In genomic region chr2:32977228-32977758, GRCh38 we compare ENCODE assay signal across 11 cellular contexts. TPM values are rescaled to one million over a fixed set of nuclear protein-coding genes. Genes with fewer than 3 reads are reported as not detected.
DNase-seq lines count a peak whose midpoint lies in the region; ATAC-seq and TF ChIP-seq lines count a peak whose summit lies in the region.
"Had no signal": no experiment of that assay in that cellular context is flagged by ENCODE, and none has a peak within 500 bp of the region (broad histone marks: within the 10 kb centered on the region; RNA-seq: fewer than 3 reads in every experiment).

No MANE protein-coding gene starts in this region.

- H3K27me3 ChIP-seq in sigmoid colon (no peaks in the 10 kb centered on the region), WERI-Rb-1 (ENCODE audit: insufficient read depth, low read depth, severe bottlenecking) (no peaks in the 10 kb centered on the region)

- TF ChIP-seq CTCF in sigmoid colon (IDR thresholded peaks at IDR 0.05), result no peak
- no peak for TF ChIP-seq CTCF in WERI-Rb-1 (IDR thresholded peaks at IDR 0.05; ENCODE audit: low read depth, low read length)

- H3K4me3 ChIP-seq in sigmoid colon (no peak overlapping the region), WERI-Rb-1 (ENCODE audit: low read depth, low read length) (no peak overlapping the region)

- DNase-seq in LoVo (ENCODE audit: low spot score) (peak; percentile 92), cardiac septum (ENCODE audit: low spot score) (peak; percentile 90), sigmoid colon (peak; percentile 66), WERI-Rb-1 (no peak)
- DNase-seq: anterior cingulate cortex, DMS79 treated with DMSO at 0.1 percent for 48 hours, naive B cell, NCI-H774 had no signal

- TF ChIP-seq EP300 in sigmoid colon (IDR thresholded peaks at IDR 0.05), result no peak

- peak; percentile 69 for ATAC-seq in SK-N-SH treated with all-trans-retinoic acid at 6 μM for 48 hours
- ATAC-seq in HG03521 (IDR thresholded peaks at IDR 0.05; ENCODE audit: unreplicated experiment), result no peak
- no peak for ATAC-seq in GM21528 (IDR thresholded peaks at IDR 0.05; ENCODE audit: low FRiP score, unreplicated experiment)

- no peak for TF ChIP-seq POLR2A in sigmoid colon (IDR thresholded peaks at IDR 0.05)

- H3K36me3 ChIP-seq in sigmoid colon (no peaks in the 10 kb centered on the region), WERI-Rb-1 (no peaks in the 10 kb centered on the region)

- intact Hi-C loops in cardiac septum (cut with DNase I) (no loop called here), sigmoid colon (cut with DNase I) (no loop called here)

- 12 to 65% methylated on average over 6 of the region's 6 CpGs for WGBS in sigmoid colon, 2 donors

- H3K4me1 ChIP-seq in sigmoid colon, result peaks cover 0 to 6% (median 6%) of the 10 kb centered on the region in 4 donors

- peaks cover 0 to 3% (median 0%) of the 10 kb centered on the region in 4 donors for H3K9me3 ChIP-seq in sigmoid colon
- H3K9me3 ChIP-seq in WERI-Rb-1 (ENCODE audit: severe bottlenecking), result no peaks in the 10 kb centered on the region

- H3K27ac ChIP-seq in sigmoid colon, result no peak overlapping the region
- no peak overlapping the region for H3K27ac ChIP-seq in WERI-Rb-1

TF ChIP-seq in SK-N-SH treated with all-trans-retinoic acid at 6 μM for 48 hours, 23 proteins besides CTCF, POLR2A, EP300 and RAD21:
- TF ChIP-seq CSDC2 (CRISPR knock-in tag; IDR thresholded peaks at IDR 0.05), result no peak
- no peak for TF ChIP-seq SNAI2 (CRISPR knock-in tag; IDR thresholded peaks at IDR 0.05)
- TF ChIP-seq GLIS3 (CRISPR knock-in tag; IDR thresholded peaks at IDR 0.05), result no peak
- TF ChIP-seq ESRRG (CRISPR knock-in tag; IDR thresholded peaks at IDR 0.05), result no peak
- no peak for TF ChIP-seq ZNF8 (CRISPR knock-in tag; IDR thresholded peaks at IDR 0.05)
- no peak for TF ChIP-seq ISL1 (CRISPR knock-in tag; IDR thresholded peaks at IDR 0.05)
- TF ChIP-seq TOX (CRISPR knock-in tag; IDR thresholded peaks at IDR 0.05; ENCODE audit: borderline replicate concordance), result no peak
- no peak for TF ChIP-seq ZFP30 (CRISPR knock-in tag; IDR thresholded peaks at IDR 0.05)
- no peak for TF ChIP-seq BACH2 (CRISPR knock-in tag; IDR thresholded peaks at IDR 0.05; ENCODE audit: borderline replicate concordance)
- TF ChIP-seq TCF4 (CRISPR knock-in tag; IDR thresholded peaks at IDR 0.05; ENCODE audit: borderline replicate concordance), result no peak
- no peak for TF ChIP-seq ARNTL (CRISPR knock-in tag; IDR thresholded peaks at IDR 0.05; ENCODE audit: borderline replicate concordance, low read depth)

RNA-seq across cellular contexts. Expression of gene LTBP1, which starts 30.5 kb away (rescaled TPM):
- total RNA-seq in cardiac septum (124 TPM), sigmoid colon (100 to 1,000 TPM in 1 of 4 donors, 10 to 100 TPM in 3; 34.2 to 102 (median 55.2) TPM)
- 10 to 100 TPM in 1 of 3 donors, 1 to 10 TPM in 2; 3.0 to 22.9 (median 3.5) TPM for polyA plus RNA-seq in sigmoid colon
